In genomic region chr16:88974080-88974479, GRCh38 we compare ENCODE assay signal across 19 cellular contexts. TPM values are rescaled to one million over a fixed set of nuclear protein-coding genes. Genes with fewer than 3 reads are reported as not detected.
"Had no signal": no experiment of that assay in that cellular context is flagged by ENCODE, and none has a peak within 500 bp of the region (broad histone marks: within the 10 kb centered on the region; RNA-seq: fewer than 3 reads in every experiment).

No MANE protein-coding gene starts in this region.

- DNase-seq: activated CD4-positive, alpha-beta memory T cell treated with anti-CD3 and anti-CD28 coated beads for 36 hours; activated CD4-positive, alpha-beta T cell treated with anti-CD3 and anti-CD28 coated beads for 36 hours; activated CD8-positive, alpha-beta memory T cell treated with anti-CD3 and anti-CD28 coated beads, Interleukin-2, amount 10 ng/mL, durations not matched to agents 7 days and 5 days; activated naive CD4-positive, alpha-beta T cell treated with anti-CD3 and anti-CD28 coated beads, Interleukin-2, amount 10 ng/mL, durations not matched to agents 7 days and 5 days; activated T-cell treated with anti-CD3 and anti-CD28 coated beads, Interleukin-2, amount 50 U/mL, for 1 hour; dermis blood vessel endothelial cell; effector memory CD8-positive, alpha-beta T cell; foreskin keratinocyte; heart right ventricle; left colon; stimulated activated CD4-positive, alpha-beta T cell treated with anti-CD3 and anti-CD28 coated beads, Interleukin-12 subunit alpha, Interleukin-12 subunit beta, amount 100 ng/mL, for 4 hours; stimulated activated CD4-positive, alpha-beta T cell treated with anti-CD3 and anti-CD28 coated beads, Interleukin-2, amount 100 ng/mL, for 24 hours had no signal

- ATAC-seq: activated CD4-positive, alpha-beta T cell treated with anti-CD3 and anti-CD28 coated beads for 36 hours; activated CD8-positive, alpha-beta memory T cell treated with anti-CD3 and anti-CD28 coated beads, Interleukin-2, amount 10 ng/mL, durations not matched to agents 7 days and 5 days; effector memory CD8-positive, alpha-beta T cell; foreskin keratinocyte; heart right ventricle; left colon had no signal

- H3K27ac Mint-ChIP-seq: activated CD4-positive, alpha-beta memory T cell treated with anti-CD3 and anti-CD28 coated beads for 36 hours; activated CD4-positive, alpha-beta T cell treated with anti-CD3 and anti-CD28 coated beads for 36 hours; activated CD8-positive, alpha-beta memory T cell treated with anti-CD3 and anti-CD28 coated beads, Interleukin-2, amount 10 ng/mL, durations not matched to agents 7 days and 5 days; activated naive CD4-positive, alpha-beta T cell treated with anti-CD3 and anti-CD28 coated beads, Interleukin-2, amount 10 ng/mL, durations not matched to agents 7 days and 5 days; activated T-helper 2 cell treated with anti-CD3 and anti-CD28 coated beads, Interferon-gamma antibody, Interleukin-2, Interleukin-4, amounts not matched to agents 10 μg/mL and 5 μg/mL and 100 μg/mL, durations not matched to agents 14 hours and 24 hours and 36 hours; effector memory CD8-positive, alpha-beta T cell had no signal

- H3K36me3 Mint-ChIP-seq: activated CD4-positive, alpha-beta memory T cell treated with anti-CD3 and anti-CD28 coated beads for 36 hours; activated CD8-positive, alpha-beta memory T cell treated with anti-CD3 and anti-CD28 coated beads, Interleukin-2, amount 10 ng/mL, durations not matched to agents 7 days and 5 days; activated naive CD4-positive, alpha-beta T cell treated with anti-CD3 and anti-CD28 coated beads, Interleukin-2, amount 10 ng/mL, durations not matched to agents 7 days and 5 days had no signal

- H3K4me3 Mint-ChIP-seq: activated CD4-positive, alpha-beta memory T cell treated with anti-CD3 and anti-CD28 coated beads for 36 hours; activated CD4-positive, alpha-beta T cell treated with anti-CD3 and anti-CD28 coated beads for 36 hours; activated CD8-positive, alpha-beta memory T cell treated with anti-CD3 and anti-CD28 coated beads, Interleukin-2, amount 10 ng/mL, durations not matched to agents 7 days and 5 days; activated naive CD4-positive, alpha-beta T cell treated with anti-CD3 and anti-CD28 coated beads, Interleukin-2, amount 10 ng/mL, durations not matched to agents 7 days and 5 days; effector memory CD8-positive, alpha-beta T cell had no signal

- H3K9me3 Mint-ChIP-seq: activated CD4-positive, alpha-beta memory T cell treated with anti-CD3 and anti-CD28 coated beads for 36 hours; activated naive CD4-positive, alpha-beta T cell treated with anti-CD3 and anti-CD28 coated beads, Interleukin-2, amount 10 ng/mL, durations not matched to agents 7 days and 5 days; activated T-helper 2 cell treated with anti-CD3 and anti-CD28 coated beads, Interferon-gamma antibody, Interleukin-2, Interleukin-4, amounts not matched to agents 10 μg/mL and 5 μg/mL and 100 μg/mL, durations not matched to agents 14 hours and 24 hours and 36 hours; effector memory CD8-positive, alpha-beta T cell had no signal

- H3K36me3 ChIP-seq: ascending aorta, breast epithelium, heart right ventricle had no signal

- H3K4me1 Mint-ChIP-seq: activated naive CD4-positive, alpha-beta T cell treated with anti-CD3 and anti-CD28 coated beads, Interleukin-2, amount 10 ng/mL, durations not matched to agents 7 days and 5 days had no signal

- H2AFZ ChIP-seq: parathyroid adenoma had no signal

- H3K9ac ChIP-seq: parathyroid adenoma had no signal

- H3K27ac ChIP-seq: ascending aorta, breast epithelium, foreskin keratinocyte, heart right ventricle, neutrophil, parathyroid adenoma, VCaP had no signal

- H3K27me3 ChIP-seq: ascending aorta, neutrophil had no signal

- H3K4me1 ChIP-seq: ascending aorta, breast epithelium, foreskin keratinocyte, parathyroid adenoma had no signal

- H3K79me2 ChIP-seq: parathyroid adenoma had no signal

- H3K9me3 ChIP-seq: ascending aorta, breast epithelium, heart right ventricle, neutrophil had no signal

- H3K4me3 ChIP-seq: ascending aorta, breast epithelium, heart right ventricle, lung had no signal

RNA-seq across cellular contexts. Expression of gene CBFA2T3, which starts 2.9 kb away (rescaled TPM):
- total RNA-seq: dermis blood vessel endothelial cell had no signal
